ENCODE assay signal across 1 cellular context in the genomic region with DNA sequence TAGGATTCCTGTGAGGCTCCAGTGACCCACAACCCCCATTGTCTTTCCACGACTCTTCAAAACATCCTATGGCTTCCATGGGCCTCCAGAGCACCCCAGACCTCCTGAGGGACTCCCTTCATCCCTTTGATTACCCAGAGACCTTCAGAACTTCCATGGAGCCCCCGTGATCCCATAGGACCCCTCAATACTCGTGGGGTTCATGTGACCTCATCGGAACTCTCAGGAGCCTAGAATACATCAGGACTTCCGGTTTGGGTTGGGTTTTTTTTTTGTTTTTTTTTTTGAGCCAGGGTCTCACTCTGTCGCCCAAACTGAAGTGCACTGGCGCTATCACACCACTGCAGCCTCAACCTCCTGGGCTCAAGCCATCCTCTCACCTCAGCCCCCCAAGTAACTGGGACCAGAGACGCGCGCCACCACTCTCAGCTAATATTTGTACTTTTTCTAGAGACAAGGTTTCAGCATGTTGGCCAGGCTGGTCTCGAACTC.
TF ChIP-seq lines count a peak whose summit lies in the region.

No MANE protein-coding gene starts in this region.

TF ChIP-seq in GM12878, 131 proteins besides CTCF, POLR2A, EP300 and RAD21 (continued from another document and continues in another):
- TF ChIP-seq, protein P1, sequence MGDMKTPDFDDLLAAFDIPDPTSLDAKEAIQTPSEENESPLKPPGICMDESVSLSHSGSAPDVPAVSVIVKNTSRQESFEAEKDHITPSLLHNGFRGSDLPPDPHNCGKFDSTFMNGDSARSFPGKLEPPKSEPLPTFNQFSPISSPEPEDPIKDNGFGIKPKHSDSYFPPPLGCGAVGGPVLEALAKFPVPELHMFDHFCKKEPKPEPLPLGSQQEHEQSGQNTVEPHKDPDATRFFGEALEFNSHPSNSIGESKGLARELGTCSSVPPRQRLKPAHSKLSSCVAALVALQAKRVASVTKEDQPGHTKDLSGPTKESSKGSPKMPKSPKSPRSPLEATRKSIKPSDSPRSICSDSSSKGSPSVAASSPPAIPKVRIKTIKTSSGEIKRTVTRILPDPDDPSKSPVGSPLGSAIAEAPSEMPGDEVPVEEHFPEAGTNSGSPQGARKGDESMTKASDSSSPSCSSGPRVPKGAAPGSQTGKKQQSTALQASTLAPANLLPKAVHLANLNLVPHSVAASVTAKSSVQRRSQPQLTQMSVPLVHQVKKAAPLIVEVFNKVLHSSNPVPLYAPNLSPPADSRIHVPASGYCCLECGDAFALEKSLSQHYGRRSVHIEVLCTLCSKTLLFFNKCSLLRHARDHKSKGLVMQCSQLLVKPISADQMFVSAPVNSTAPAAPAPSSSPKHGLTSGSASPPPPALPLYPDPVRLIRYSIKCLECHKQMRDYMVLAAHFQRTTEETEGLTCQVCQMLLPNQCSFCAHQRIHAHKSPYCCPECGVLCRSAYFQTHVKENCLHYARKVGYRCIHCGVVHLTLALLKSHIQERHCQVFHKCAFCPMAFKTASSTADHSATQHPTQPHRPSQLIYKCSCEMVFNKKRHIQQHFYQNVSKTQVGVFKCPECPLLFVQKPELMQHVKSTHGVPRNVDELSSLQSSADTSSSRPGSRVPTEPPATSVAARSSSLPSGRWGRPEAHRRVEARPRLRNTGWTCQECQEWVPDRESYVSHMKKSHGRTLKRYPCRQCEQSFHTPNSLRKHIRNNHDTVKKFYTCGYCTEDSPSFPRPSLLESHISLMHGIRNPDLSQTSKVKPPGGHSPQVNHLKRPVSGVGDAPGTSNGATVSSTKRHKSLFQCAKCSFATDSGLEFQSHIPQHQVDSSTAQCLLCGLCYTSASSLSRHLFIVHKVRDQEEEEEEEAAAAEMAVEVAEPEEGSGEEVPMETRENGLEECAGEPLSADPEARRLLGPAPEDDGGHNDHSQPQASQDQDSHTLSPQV (IDR thresholded peaks at IDR 0.05): no peak
- no peak for TF ChIP-seq CBFB (IDR thresholded peaks at IDR 0.05; ENCODE audit: low read depth)
- TF ChIP-seq ZNF384 (IDR thresholded peaks at IDR 0.05; ENCODE audit: borderline replicate concordance, low read depth, low read length): peak; percentile 81
- TF ChIP-seq IRF4 (IDR thresholded peaks at IDR 0.05; ENCODE audit: low read depth, low read length): no peak
- TF ChIP-seq, protein P2, sequence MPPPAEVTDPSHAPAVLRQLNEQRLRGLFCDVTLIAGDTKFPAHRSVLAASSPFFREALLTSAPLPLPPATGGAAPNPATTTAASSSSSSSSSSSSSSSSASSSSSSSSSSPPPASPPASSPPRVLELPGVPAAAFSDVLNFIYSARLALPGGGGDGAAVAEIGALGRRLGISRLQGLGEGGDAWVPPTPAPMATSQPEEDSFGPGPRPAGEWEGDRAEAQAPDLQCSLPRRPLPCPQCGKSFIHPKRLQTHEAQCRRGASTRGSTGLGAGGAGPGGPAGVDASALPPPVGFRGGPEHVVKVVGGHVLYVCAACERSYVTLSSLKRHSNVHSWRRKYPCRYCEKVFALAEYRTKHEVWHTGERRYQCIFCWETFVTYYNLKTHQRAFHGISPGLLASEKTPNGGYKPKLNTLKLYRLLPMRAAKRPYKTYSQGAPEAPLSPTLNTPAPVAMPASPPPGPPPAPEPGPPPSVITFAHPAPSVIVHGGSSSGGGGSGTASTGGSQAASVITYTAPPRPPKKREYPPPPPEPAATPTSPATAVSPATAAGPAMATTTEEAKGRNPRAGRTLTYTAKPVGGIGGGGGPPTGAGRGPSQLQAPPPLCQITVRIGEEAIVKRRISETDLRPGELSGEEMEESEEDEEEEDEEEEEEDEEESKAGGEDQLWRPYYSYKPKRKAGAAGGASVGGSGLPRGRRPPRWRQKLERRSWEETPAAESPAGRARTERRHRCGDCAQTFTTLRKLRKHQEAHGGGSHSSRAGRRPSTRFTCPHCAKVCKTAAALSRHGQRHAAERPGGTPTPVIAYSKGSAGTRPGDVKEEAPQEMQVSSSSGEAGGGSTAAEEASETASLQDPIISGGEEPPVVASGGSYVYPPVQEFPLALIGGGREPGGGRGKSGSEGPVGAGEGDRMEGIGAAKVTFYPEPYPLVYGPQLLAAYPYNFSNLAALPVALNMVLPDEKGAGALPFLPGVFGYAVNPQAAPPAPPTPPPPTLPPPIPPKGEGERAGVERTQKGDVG (CRISPR knock-in tag; IDR thresholded peaks at IDR 0.05): no peak
- no peak for TF ChIP-seq TARDBP (IDR thresholded peaks at IDR 0.05; ENCODE audit: borderline replicate concordance)
- no peak for TF ChIP-seq MYC (IDR thresholded peaks at IDR 0.05; ENCODE audit: insufficient read depth, insufficient read length, insufficient replicate concordance, low read length, severe bottlenecking)
- TF ChIP-seq MEF2A (IDR thresholded peaks at IDR 0.05; ENCODE audit: insufficient read depth, low read depth, low read length): no peak
- TF ChIP-seq, protein P3, sequence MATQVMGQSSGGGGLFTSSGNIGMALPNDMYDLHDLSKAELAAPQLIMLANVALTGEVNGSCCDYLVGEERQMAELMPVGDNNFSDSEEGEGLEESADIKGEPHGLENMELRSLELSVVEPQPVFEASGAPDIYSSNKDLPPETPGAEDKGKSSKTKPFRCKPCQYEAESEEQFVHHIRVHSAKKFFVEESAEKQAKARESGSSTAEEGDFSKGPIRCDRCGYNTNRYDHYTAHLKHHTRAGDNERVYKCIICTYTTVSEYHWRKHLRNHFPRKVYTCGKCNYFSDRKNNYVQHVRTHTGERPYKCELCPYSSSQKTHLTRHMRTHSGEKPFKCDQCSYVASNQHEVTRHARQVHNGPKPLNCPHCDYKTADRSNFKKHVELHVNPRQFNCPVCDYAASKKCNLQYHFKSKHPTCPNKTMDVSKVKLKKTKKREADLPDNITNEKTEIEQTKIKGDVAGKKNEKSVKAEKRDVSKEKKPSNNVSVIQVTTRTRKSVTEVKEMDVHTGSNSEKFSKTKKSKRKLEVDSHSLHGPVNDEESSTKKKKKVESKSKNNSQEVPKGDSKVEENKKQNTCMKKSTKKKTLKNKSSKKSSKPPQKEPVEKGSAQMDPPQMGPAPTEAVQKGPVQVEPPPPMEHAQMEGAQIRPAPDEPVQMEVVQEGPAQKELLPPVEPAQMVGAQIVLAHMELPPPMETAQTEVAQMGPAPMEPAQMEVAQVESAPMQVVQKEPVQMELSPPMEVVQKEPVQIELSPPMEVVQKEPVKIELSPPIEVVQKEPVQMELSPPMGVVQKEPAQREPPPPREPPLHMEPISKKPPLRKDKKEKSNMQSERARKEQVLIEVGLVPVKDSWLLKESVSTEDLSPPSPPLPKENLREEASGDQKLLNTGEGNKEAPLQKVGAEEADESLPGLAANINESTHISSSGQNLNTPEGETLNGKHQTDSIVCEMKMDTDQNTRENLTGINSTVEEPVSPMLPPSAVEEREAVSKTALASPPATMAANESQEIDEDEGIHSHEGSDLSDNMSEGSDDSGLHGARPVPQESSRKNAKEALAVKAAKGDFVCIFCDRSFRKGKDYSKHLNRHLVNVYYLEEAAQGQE (IDR thresholded peaks at IDR 0.05; ENCODE audit: low read depth, low read length): no peak
- no peak for TF ChIP-seq KDM1A (IDR thresholded peaks at IDR 0.05; ENCODE audit: borderline replicate concordance)
- no peak for TF ChIP-seq SPI1 (IDR thresholded peaks at IDR 0.05; ENCODE audit: borderline replicate concordance, insufficient read depth, low read depth, low read length)
- TF ChIP-seq, protein P4, sequence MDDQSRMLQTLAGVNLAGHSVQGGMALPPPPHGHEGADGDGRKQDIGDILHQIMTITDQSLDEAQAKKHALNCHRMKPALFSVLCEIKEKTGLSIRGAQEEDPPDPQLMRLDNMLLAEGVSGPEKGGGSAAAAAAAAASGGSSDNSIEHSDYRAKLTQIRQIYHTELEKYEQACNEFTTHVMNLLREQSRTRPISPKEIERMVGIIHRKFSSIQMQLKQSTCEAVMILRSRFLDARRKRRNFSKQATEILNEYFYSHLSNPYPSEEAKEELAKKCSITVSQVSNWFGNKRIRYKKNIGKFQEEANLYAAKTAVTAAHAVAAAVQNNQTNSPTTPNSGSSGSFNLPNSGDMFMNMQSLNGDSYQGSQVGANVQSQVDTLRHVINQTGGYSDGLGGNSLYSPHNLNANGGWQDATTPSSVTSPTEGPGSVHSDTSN (IDR thresholded peaks at IDR 0.05; ENCODE audit: insufficient replicate concordance, low read depth, low read length): no peak
- no peak for TF ChIP-seq EZH2 (IDR thresholded peaks at IDR 0.05; ENCODE audit: borderline replicate concordance, control insufficient read depth, low read depth, low read length)
- TF ChIP-seq, protein P5, sequence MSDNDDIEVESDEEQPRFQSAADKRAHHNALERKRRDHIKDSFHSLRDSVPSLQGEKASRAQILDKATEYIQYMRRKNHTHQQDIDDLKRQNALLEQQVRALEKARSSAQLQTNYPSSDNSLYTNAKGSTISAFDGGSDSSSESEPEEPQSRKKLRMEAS (IDR thresholded peaks at IDR 0.05; ENCODE audit: low read depth, low read length): no peak
- TF ChIP-seq PAX5 (IDR thresholded peaks at IDR 0.05; ENCODE audit: borderline replicate concordance, low read depth, low read length): no peak
- no peak for TF ChIP-seq FOXK2 (IDR thresholded peaks at IDR 0.05)
- TF ChIP-seq HCFC1 (IDR thresholded peaks at IDR 0.05; ENCODE audit: low read length): no peak
- TF ChIP-seq POLR2AphosphoS5 (IDR thresholded peaks at IDR 0.05; ENCODE audit: low read length): peak; percentile 67; the same call in 1 of the 2 replicates
- TF ChIP-seq, protein P6, sequence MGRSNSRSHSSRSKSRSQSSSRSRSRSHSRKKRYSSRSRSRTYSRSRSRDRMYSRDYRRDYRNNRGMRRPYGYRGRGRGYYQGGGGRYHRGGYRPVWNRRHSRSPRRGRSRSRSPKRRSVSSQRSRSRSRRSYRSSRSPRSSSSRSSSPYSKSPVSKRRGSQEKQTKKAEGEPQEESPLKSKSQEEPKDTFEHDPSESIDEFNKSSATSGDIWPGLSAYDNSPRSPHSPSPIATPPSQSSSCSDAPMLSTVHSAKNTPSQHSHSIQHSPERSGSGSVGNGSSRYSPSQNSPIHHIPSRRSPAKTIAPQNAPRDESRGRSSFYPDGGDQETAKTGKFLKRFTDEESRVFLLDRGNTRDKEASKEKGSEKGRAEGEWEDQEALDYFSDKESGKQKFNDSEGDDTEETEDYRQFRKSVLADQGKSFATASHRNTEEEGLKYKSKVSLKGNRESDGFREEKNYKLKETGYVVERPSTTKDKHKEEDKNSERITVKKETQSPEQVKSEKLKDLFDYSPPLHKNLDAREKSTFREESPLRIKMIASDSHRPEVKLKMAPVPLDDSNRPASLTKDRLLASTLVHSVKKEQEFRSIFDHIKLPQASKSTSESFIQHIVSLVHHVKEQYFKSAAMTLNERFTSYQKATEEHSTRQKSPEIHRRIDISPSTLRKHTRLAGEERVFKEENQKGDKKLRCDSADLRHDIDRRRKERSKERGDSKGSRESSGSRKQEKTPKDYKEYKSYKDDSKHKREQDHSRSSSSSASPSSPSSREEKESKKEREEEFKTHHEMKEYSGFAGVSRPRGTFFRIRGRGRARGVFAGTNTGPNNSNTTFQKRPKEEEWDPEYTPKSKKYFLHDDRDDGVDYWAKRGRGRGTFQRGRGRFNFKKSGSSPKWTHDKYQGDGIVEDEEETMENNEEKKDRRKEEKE (IDR thresholded peaks at IDR 0.05): no peak
- TF ChIP-seq, protein P7, sequence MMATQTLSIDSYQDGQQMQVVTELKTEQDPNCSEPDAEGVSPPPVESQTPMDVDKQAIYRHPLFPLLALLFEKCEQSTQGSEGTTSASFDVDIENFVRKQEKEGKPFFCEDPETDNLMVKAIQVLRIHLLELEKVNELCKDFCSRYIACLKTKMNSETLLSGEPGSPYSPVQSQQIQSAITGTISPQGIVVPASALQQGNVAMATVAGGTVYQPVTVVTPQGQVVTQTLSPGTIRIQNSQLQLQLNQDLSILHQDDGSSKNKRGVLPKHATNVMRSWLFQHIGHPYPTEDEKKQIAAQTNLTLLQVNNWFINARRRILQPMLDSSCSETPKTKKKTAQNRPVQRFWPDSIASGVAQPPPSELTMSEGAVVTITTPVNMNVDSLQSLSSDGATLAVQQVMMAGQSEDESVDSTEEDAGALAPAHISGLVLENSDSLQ (IDR thresholded peaks at IDR 0.05): no peak
- no peak for TF ChIP-seq CHD4 (IDR thresholded peaks at IDR 0.05)
- no peak for TF ChIP-seq ZZZ3 (IDR thresholded peaks at IDR 0.05; ENCODE audit: control insufficient read depth, insufficient read length, low read depth)
- no peak for TF ChIP-seq EGR1 (IDR thresholded peaks at IDR 0.05; ENCODE audit: borderline replicate concordance in 1 of 2, low read depth in 2 of 2, low read length in 2 of 2)
- no peak for TF ChIP-seq CBX5 (IDR thresholded peaks at IDR 0.05; ENCODE audit: low read depth)
- TF ChIP-seq, protein P8, sequence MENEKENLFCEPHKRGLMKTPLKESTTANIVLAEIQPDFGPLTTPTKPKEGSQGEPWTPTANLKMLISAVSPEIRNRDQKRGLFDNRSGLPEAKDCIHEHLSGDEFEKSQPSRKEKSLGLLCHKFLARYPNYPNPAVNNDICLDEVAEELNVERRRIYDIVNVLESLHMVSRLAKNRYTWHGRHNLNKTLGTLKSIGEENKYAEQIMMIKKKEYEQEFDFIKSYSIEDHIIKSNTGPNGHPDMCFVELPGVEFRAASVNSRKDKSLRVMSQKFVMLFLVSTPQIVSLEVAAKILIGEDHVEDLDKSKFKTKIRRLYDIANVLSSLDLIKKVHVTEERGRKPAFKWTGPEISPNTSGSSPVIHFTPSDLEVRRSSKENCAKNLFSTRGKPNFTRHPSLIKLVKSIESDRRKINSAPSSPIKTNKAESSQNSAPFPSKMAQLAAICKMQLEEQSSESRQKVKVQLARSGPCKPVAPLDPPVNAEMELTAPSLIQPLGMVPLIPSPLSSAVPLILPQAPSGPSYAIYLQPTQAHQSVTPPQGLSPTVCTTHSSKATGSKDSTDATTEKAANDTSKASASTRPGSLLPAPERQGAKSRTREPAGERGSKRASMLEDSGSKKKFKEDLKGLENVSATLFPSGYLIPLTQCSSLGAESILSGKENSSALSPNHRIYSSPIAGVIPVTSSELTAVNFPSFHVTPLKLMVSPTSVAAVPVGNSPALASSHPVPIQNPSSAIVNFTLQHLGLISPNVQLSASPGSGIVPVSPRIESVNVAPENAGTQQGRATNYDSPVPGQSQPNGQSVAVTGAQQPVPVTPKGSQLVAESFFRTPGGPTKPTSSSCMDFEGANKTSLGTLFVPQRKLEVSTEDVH (IDR thresholded peaks at IDR 0.05; ENCODE audit: low read depth, partially characterized antibody): no peak
